20 cellular contexts compared by ENCODE assay signal in genomic region chr9:92709954-92710353, GRCh38. TPM values are rescaled to one million over a fixed set of nuclear protein-coding genes. Genes with fewer than 3 reads are reported as not detected.
DNase-seq lines count a peak whose midpoint lies in the region; ATAC-seq and TF ChIP-seq lines count a peak whose summit lies in the region.
"Had no signal": no experiment of that assay in that cellular context is flagged by ENCODE, and none has a peak within 500 bp of the region (broad histone marks: within the 10 kb centered on the region; RNA-seq: fewer than 3 reads in every experiment).

No MANE protein-coding gene starts in this region.

- CTCF ChIA-PET in activated CD8-positive, alpha-beta T cell treated with anti-CD3 and anti-CD28 coated beads, Interleukin-2, amount 10 ng/mL, durations not matched to agents 7 days and 5 days (lab: Charles Lee), result no interaction called here
- CTCF ChIA-PET in activated CD8-positive, alpha-beta T cell treated with anti-CD3 and anti-CD28 coated beads for 36 hours (lab: Charles Lee), result interaction anchor here (0.7 kb wide), 1 partner anchor 128 kb away, joined by 3 read pairs; no protein-coding TSS in a partner anchor
- CTCF ChIA-PET in T-cell (lab: Charles Lee), result interaction anchor here in 1 of 2 donors (0.6 kb wide), 1 partner anchor 23 kb away, joined by 3 read pairs; no protein-coding TSS in a partner anchor
- CTCF ChIA-PET in SK-N-SH (lab: Yijun Ruan, JAX), result interaction anchor here (1.1 kb wide), 1 partner anchor 81 kb away, joined by 4 read pairs; no protein-coding TSS in a partner anchor

- H3K27ac ChIP-seq in esophagus (ENCODE audit: low read depth in 2 of 2, low read length in 1 of 2) (peak overlapping the region; percentile 74 to 89), skin epidermis (peak overlapping the region in 15 of 21 experiments; percentile 8 to 88 (median 51)), SK-N-SH (ENCODE audit: low read depth in 2 of 2, low read length in 1 of 2) (no peak overlapping the region)
- H3K27ac ChIP-seq: BLaER1, KMS-11 had no signal

- H3K36me3 ChIP-seq in esophagus (ENCODE audit: control insufficient read depth in 2 of 2, insufficient read depth in 2 of 2, low read length in 1 of 2), result peaks cover 17 to 29% of the 10 kb centered on the region in 2 donors
- peaks cover 24 to 56% of the 10 kb centered on the region in 2 experiments for H3K36me3 ChIP-seq in SK-N-SH (replicated peaks in 1 of 2; ENCODE audit: control insufficient read depth in 1 of 2, insufficient read depth in 2 of 2, low read length in 1 of 2)

- H3K4me3 ChIP-seq in esophagus (ENCODE audit: low read depth in 1 of 2, low read length in 2 of 2) (no peak overlapping the region), skin epidermis (no peak overlapping the region), SK-N-SH (ENCODE audit: low read depth in 2 of 2, low read length in 1 of 2) (no peak overlapping the region)
- H3K4me3 ChIP-seq: BLaER1, GM23338, MG63 had no signal

- no peaks in the 10 kb centered on the region for H3K27me3 ChIP-seq in esophagus (ENCODE audit: control insufficient read depth in 1 of 2, insufficient read depth in 2 of 2, low read length in 2 of 2)
- no peaks in the 10 kb centered on the region for H3K27me3 ChIP-seq in SK-N-SH (ENCODE audit: insufficient read depth)
- H3K27me3 ChIP-seq: BLaER1, MG63 had no signal

- no peak for TF ChIP-seq EP300 in SK-N-SH (IDR thresholded peaks at IDR 0.05; ENCODE audit: borderline replicate concordance in 1 of 2, low read depth in 1 of 2, low read length in 1 of 2)

- peak overlapping the region; percentile 73 for H3K27ac Mint-ChIP-seq in activated CD8-positive, alpha-beta T cell treated with anti-CD3 and anti-CD28 coated beads, Interleukin-2, amount 10 ng/mL, durations not matched to agents 7 days and 5 days
- no peak overlapping the region for H3K27ac Mint-ChIP-seq in activated CD8-positive, alpha-beta T cell treated with anti-CD3 and anti-CD28 coated beads for 36 hours
- H3K27ac Mint-ChIP-seq in T-cell, result peak overlapping the region; percentile 65 to 80
- H3K27ac Mint-ChIP-seq: GM23338 had no signal

- H3F3A ChIP-seq in SK-N-SH (replicated peaks; ENCODE audit: insufficient read depth), result no peaks in the 10 kb centered on the region

- no peaks in the 10 kb centered on the region for H4K20me1 ChIP-seq in SK-N-SH (ENCODE audit: insufficient read depth)

- H3K36me3 Mint-ChIP-seq in activated CD8-positive, alpha-beta T cell treated with anti-CD3 and anti-CD28 coated beads, Interleukin-2, amount 10 ng/mL, durations not matched to agents 7 days and 5 days (ENCODE audit: low read depth), result peaks cover 40% of the 10 kb centered on the region
- peaks cover 22% of the 10 kb centered on the region for H3K36me3 Mint-ChIP-seq in activated CD8-positive, alpha-beta T cell treated with anti-CD3 and anti-CD28 coated beads for 36 hours (ENCODE audit: low read depth)
- H3K36me3 Mint-ChIP-seq in T-cell, result peaks cover 46% of the 10 kb centered on the region

- no peak for DNase-seq in activated CD8-positive, alpha-beta T cell treated with anti-CD3 and anti-CD28 coated beads, Interleukin-2, amount 10 ng/mL, durations not matched to agents 7 days and 5 days
- no peak for DNase-seq in activated CD8-positive, alpha-beta T cell treated with anti-CD3 and anti-CD28 coated beads for 36 hours
- no peak for DNase-seq in T-cell
- DNase-seq in SK-N-SH, result no peak
- DNase-seq: DMS79 treated with DMSO at 0.1 percent for 48 hours, MG63, NCI-H1092, NCI-H146, NCI-H2081 treated with DMSO at 0.1 percent for 48 hours, NCI-H2227 treated with DMSO at 0.1 percent for 48 hours, NCI-H524 had no signal

- intact Hi-C loops in activated CD8-positive, alpha-beta T cell treated with anti-CD3 and anti-CD28 coated beads for 36 hours (cut with micrococcal nuclease), result no loop called here

- POLR2A ChIA-PET in activated CD8-positive, alpha-beta T cell treated with anti-CD3 and anti-CD28 coated beads, Interleukin-2, amount 10 ng/mL, durations not matched to agents 7 days and 5 days (lab: Charles Lee), result no interaction called here
- POLR2A ChIA-PET in activated CD8-positive, alpha-beta T cell treated with anti-CD3 and anti-CD28 coated beads for 36 hours (lab: Charles Lee), result no interaction called here
- POLR2A ChIA-PET in T-cell (lab: Charles Lee), result no interaction called here
- POLR2A ChIA-PET in SK-N-SH (lab: Yijun Ruan, JAX), result no interaction called here

- H3K4me1 ChIP-seq in esophagus (ENCODE audit: control insufficient read depth in 2 of 2, insufficient read depth in 2 of 2, low read length in 1 of 2) (peaks cover 2 to 24% of the 10 kb centered on the region in 2 donors), SK-N-SH (ENCODE audit: control insufficient read depth in 1 of 2, insufficient read depth in 2 of 2, low read depth in 1 of 2, low read length in 1 of 2) (no peaks in the 10 kb centered on the region)

- no peak overlapping the region for H3K9ac ChIP-seq in SK-N-SH
- H3K9ac ChIP-seq: BLaER1, KMS-11 had no signal

- no peaks in the 10 kb centered on the region for H3K9me2 ChIP-seq in SK-N-SH

- no peak overlapping the region for H3K4me2 ChIP-seq in SK-N-SH
- H3K4me2 ChIP-seq: BLaER1, GM23338, KMS-11 had no signal

- no peaks in the 10 kb centered on the region for H3K27me3 Mint-ChIP-seq in activated CD8-positive, alpha-beta T cell treated with anti-CD3 and anti-CD28 coated beads, Interleukin-2, amount 10 ng/mL, durations not matched to agents 7 days and 5 days (ENCODE audit: low read depth)
- no peaks in the 10 kb centered on the region for H3K27me3 Mint-ChIP-seq in activated CD8-positive, alpha-beta T cell treated with anti-CD3 and anti-CD28 coated beads for 36 hours
- no peaks in the 10 kb centered on the region for H3K27me3 Mint-ChIP-seq in T-cell

- peaks cover 42% of the 10 kb centered on the region for H3K4me1 Mint-ChIP-seq in activated CD8-positive, alpha-beta T cell treated with anti-CD3 and anti-CD28 coated beads, Interleukin-2, amount 10 ng/mL, durations not matched to agents 7 days and 5 days (ENCODE audit: low read depth)
- H3K4me1 Mint-ChIP-seq in activated CD8-positive, alpha-beta T cell treated with anti-CD3 and anti-CD28 coated beads for 36 hours (ENCODE audit: low read depth), result peaks cover 35% of the 10 kb centered on the region
- peaks cover 29 to 36% (median 34%) of the 10 kb centered on the region in 3 donors for H3K4me1 Mint-ChIP-seq in T-cell
- H3K4me1 Mint-ChIP-seq: GM23338 had no signal

- H3K9me3 Mint-ChIP-seq in activated CD8-positive, alpha-beta T cell treated with anti-CD3 and anti-CD28 coated beads, Interleukin-2, amount 10 ng/mL, durations not matched to agents 7 days and 5 days (ENCODE audit: insufficient read depth), result no peaks in the 10 kb centered on the region
- H3K9me3 Mint-ChIP-seq in activated CD8-positive, alpha-beta T cell treated with anti-CD3 and anti-CD28 coated beads for 36 hours, result no peaks in the 10 kb centered on the region
- H3K9me3 Mint-ChIP-seq in T-cell, result no peaks in the 10 kb centered on the region
- H3K9me3 Mint-ChIP-seq: GM23338 had no signal

- no peaks in the 10 kb centered on the region; the same call in 1 of the 2 replicates for H3K79me2 ChIP-seq in SK-N-SH (ENCODE audit: insufficient read depth)

- H2AFZ ChIP-seq in SK-N-SH (ENCODE audit: low read depth), result no peak overlapping the region
- H2AFZ ChIP-seq: GM23338 had no signal

- 82 to 84% methylated on average over 3 of the region's 3 CpGs for WGBS in esophagus, 2 donors
- 94% methylated on average over 2 of the region's 3 CpGs for WGBS in SK-N-SH (ENCODE audit: low lambda C conversion rate)

- no peaks in the 10 kb centered on the region for H3K9me3 ChIP-seq in esophagus (ENCODE audit: control insufficient read depth in 2 of 2, insufficient read depth in 1 of 2, low read depth in 1 of 2, low read length in 1 of 2)
- no peaks in the 10 kb centered on the region for H3K9me3 ChIP-seq in SK-N-SH
- H3K9me3 ChIP-seq: MG63 had no signal

- no peak overlapping the region for H3K4me3 Mint-ChIP-seq in activated CD8-positive, alpha-beta T cell treated with anti-CD3 and anti-CD28 coated beads, Interleukin-2, amount 10 ng/mL, durations not matched to agents 7 days and 5 days
- H3K4me3 Mint-ChIP-seq in activated CD8-positive, alpha-beta T cell treated with anti-CD3 and anti-CD28 coated beads for 36 hours, result no peak overlapping the region
- no peak overlapping the region for H3K4me3 Mint-ChIP-seq in T-cell
- H3K4me3 Mint-ChIP-seq: GM23338 had no signal

- ATAC-seq in activated CD8-positive, alpha-beta T cell treated with anti-CD3 and anti-CD28 coated beads, Interleukin-2, amount 10 ng/mL, durations not matched to agents 7 days and 5 days, result no peak
- no peak for ATAC-seq in activated CD8-positive, alpha-beta T cell treated with anti-CD3 and anti-CD28 coated beads for 36 hours
- ATAC-seq in T-cell (replicated peaks in 1 of 4) (no peak), GM19324 (IDR thresholded peaks at IDR 0.05; ENCODE audit: low FRiP score, unreplicated experiment) (no peak), HG02763 (IDR thresholded peaks at IDR 0.05; ENCODE audit: unreplicated experiment) (no peak)
- ATAC-seq: GM23338, HCT116, HepG2 had no signal

- TF ChIP-seq RAD21 in SK-N-SH (IDR thresholded peaks at IDR 0.05; ENCODE audit: low read length), result no peak

- TF ChIP-seq CTCF in activated CD8-positive, alpha-beta T cell treated with anti-CD3 and anti-CD28 coated beads for 36 hours (IDR thresholded peaks at IDR 0.05), result no peak
- TF ChIP-seq CTCF in SK-N-SH (IDR thresholded peaks at IDR 0.05), result no peak

TF ChIP-seq in SK-N-SH, 30 proteins besides CTCF, POLR2A, EP300 and RAD21 (continues in another document):
- TF ChIP-seq RCOR1 (IDR thresholded peaks at IDR 0.05; ENCODE audit: low read length) (no peak), FOXJ3 (CRISPR knock-in tag; IDR thresholded peaks at IDR 0.05) (no peak)

RNA-seq across cellular contexts. Expression of gene IPPK, which starts 40.0 kb away (rescaled TPM):
- total RNA-seq in activated CD8-positive, alpha-beta T cell treated with anti-CD3 and anti-CD28 coated beads, Interleukin-2, amount 10 ng/mL, durations not matched to agents 7 days and 5 days, result 1 to 10 TPM; 8.7 to 9.7 TPM
- total RNA-seq in activated CD8-positive, alpha-beta T cell treated with anti-CD3 and anti-CD28 coated beads for 36 hours, result 10 to 100 TPM; 12.5 to 15.8 TPM
- total RNA-seq in T-cell, result 1 to 10 TPM; 7.5 to 9.6 (median 8.3) TPM
- 10 to 100 TPM; 18.7 to 41.1 TPM for polyA plus RNA-seq in esophagus
- polyA plus RNA-seq in SK-N-SH (2012; rRNA removed), result 16.5 and 20.2 TPM in 2 replicates
- polyA plus RNA-seq in SK-N-SH (2012; cell fraction: cytosol; rRNA removed), result 14.7 and 16.7 TPM in 2 replicates
- polyA plus RNA-seq in SK-N-SH (2012; cell fraction: nucleus; rRNA removed), result 31.8 and 43.2 TPM in 2 replicates

RNA-seq across cellular contexts. Expression of gene BICD2, which starts 54.7 kb away (rescaled TPM):
- 10 to 100 TPM; 31.9 to 32.5 TPM for total RNA-seq in activated CD8-positive, alpha-beta T cell treated with anti-CD3 and anti-CD28 coated beads, Interleukin-2, amount 10 ng/mL, durations not matched to agents 7 days and 5 days
- 10 to 100 TPM; 14.2 to 16.8 TPM for total RNA-seq in activated CD8-positive, alpha-beta T cell treated with anti-CD3 and anti-CD28 coated beads for 36 hours
- 10 to 100 TPM; 24.1 to 36.6 (median 30.6) TPM for total RNA-seq in T-cell
- polyA plus RNA-seq in esophagus (10 to 100 TPM; 30.9 to 41.1 TPM), SK-N-SH (2012; rRNA removed) (18.7 and 19.6 TPM in 2 replicates)
- polyA plus RNA-seq in SK-N-SH (2012; cell fraction: cytosol; rRNA removed), result 16.7 and 19.0 TPM in 2 replicates
- polyA plus RNA-seq in SK-N-SH (2012; cell fraction: nucleus; rRNA removed), result 20.2 and 21.5 TPM in 2 replicates

Comparison
In these comparisons a context has a peak if more than half of its experiments do, and no peak if none do; other contexts are left out.
1. H3K27ac ChIP-seq: peak in esophagus (2 of 2) and skin epidermis (15 of 21); none in SK-N-SH (0 of 2).